ENCODE assay signal across 1 cellular context in genomic region chr20:50508171-50508761, GRCh38.
TF ChIP-seq lines count a peak whose summit lies in the region.

No MANE protein-coding gene starts in this region.

TF ChIP-seq in WTC11, 78 proteins besides CTCF, POLR2A, EP300 and RAD21 (continued from another document):
- TF ChIP-seq, protein P1, sequence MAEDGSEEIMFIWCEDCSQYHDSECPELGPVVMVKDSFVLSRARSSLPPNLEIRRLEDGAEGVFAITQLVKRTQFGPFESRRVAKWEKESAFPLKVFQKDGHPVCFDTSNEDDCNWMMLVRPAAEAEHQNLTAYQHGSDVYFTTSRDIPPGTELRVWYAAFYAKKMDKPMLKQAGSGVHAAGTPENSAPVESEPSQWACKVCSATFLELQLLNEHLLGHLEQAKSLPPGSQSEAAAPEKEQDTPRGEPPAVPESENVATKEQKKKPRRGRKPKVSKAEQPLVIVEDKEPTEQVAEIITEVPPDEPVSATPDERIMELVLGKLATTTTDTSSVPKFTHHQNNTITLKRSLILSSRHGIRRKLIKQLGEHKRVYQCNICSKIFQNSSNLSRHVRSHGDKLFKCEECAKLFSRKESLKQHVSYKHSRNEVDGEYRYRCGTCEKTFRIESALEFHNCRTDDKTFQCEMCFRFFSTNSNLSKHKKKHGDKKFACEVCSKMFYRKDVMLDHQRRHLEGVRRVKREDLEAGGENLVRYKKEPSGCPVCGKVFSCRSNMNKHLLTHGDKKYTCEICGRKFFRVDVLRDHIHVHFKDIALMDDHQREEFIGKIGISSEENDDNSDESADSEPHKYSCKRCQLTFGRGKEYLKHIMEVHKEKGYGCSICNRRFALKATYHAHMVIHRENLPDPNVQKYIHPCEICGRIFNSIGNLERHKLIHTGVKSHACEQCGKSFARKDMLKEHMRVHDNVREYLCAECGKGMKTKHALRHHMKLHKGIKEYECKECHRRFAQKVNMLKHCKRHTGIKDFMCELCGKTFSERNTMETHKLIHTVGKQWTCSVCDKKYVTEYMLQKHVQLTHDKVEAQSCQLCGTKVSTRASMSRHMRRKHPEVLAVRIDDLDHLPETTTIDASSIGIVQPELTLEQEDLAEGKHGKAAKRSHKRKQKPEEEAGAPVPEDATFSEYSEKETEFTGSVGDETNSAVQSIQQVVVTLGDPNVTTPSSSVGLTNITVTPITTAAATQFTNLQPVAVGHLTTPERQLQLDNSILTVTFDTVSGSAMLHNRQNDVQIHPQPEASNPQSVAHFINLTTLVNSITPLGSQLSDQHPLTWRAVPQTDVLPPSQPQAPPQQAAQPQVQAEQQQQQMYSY (CRISPR knock-in tag; IDR thresholded peaks at IDR 0.05) = peak; percentile 63; the same call in 1 of the 2 replicates
- TF ChIP-seq ESRRA (CRISPR knock-in tag; IDR thresholded peaks at IDR 0.05; ENCODE audit: borderline replicate concordance) = no peak
